ENCODE assay signal across 8 cellular contexts in genomic region chr7:133434246-133434865, GRCh38.
DNase-seq lines count a peak whose midpoint lies in the region; TF ChIP-seq lines count a peak whose summit lies in the region.

No MANE protein-coding gene starts in this region.

- no peak overlapping the region for H3K27ac ChIP-seq in CD4-positive, alpha-beta memory T cell (ENCODE audit: low read depth, low read length)
- H3K27ac ChIP-seq in tibial nerve, result no peak overlapping the region

- DNase-seq in CD4-positive, alpha-beta memory T cell, result peak in 3 of 5 donors; percentile 7 to 11 (median 11)
- DNase-seq in HEK293T (ENCODE audit: extremely low spot score) (peak; percentile 18), SK-N-DZ (ENCODE audit: low spot score) (peak; percentile 13), glomerular visceral epithelial cell (ENCODE audit: extremely low spot score) (peak; percentile 9), tibial nerve (ENCODE audit: low spot score in 2 of 2) (no peak), nephron progenitor cell (no peak), DMS153 (lab: John Stamatoyannopoulos, UW) (no peak)
- no peak for DNase-seq in activated CD8-positive, alpha-beta memory T cell treated with anti-CD3 and anti-CD28 coated beads for 24 hours

- peaks cover 0 to 21% (median 3%) of the 10 kb centered on the region in 4 donors for H3K4me1 Mint-ChIP-seq in CD4-positive, alpha-beta memory T cell
- H3K4me1 Mint-ChIP-seq in nephron progenitor cell, result peaks cover 5% of the 10 kb centered on the region

- CTCF ChIA-PET in CD4-positive, alpha-beta memory T cell (lab: Charles Lee; ENCODE audit: partially characterized antibody), result interaction anchor here (0.6 to 2.7 kb wide), 9 partner anchors 10 to 1583 kb away, joined by 3 to 17 read pairs (median 3); partner anchors contain the start of gene EXOC4
- CTCF ChIA-PET in HEK293T (lab: Yijun Ruan, JAX), result interaction anchor here (0.6 to 1.3 kb wide), 5 partner anchors 10 to 857 kb away, joined by 3 to 8 read pairs (median 3); no protein-coding TSS in a partner anchor

- H3K36me3 ChIP-seq in CD4-positive, alpha-beta memory T cell (ENCODE audit: insufficient read depth, low read length), result no peaks in the 10 kb centered on the region
- H3K36me3 ChIP-seq in tibial nerve, result no peaks in the 10 kb centered on the region

- no peaks in the 10 kb centered on the region for H3K27me3 ChIP-seq in CD4-positive, alpha-beta memory T cell (ENCODE audit: insufficient read depth, low read length)
- H3K27me3 ChIP-seq in tibial nerve, result no peaks in the 10 kb centered on the region

- H3K4me1 ChIP-seq in CD4-positive, alpha-beta memory T cell (ENCODE audit: insufficient read depth, low read length), result peaks cover 3% of the 10 kb centered on the region
- peaks cover 0 to 26% (median 10%) of the 10 kb centered on the region in 4 donors for H3K4me1 ChIP-seq in tibial nerve

- no peak for TF ChIP-seq EP300 in tibial nerve (IDR thresholded peaks at IDR 0.05)

- TF ChIP-seq CTCF in tibial nerve (IDR thresholded peaks at IDR 0.05) (peak in 4 of 5 experiments; percentile 17 to 42 (median 26)), nephron progenitor cell (IDR thresholded peaks at IDR 0.05) (no peak)

- no peak overlapping the region for H3K4me3 ChIP-seq in CD4-positive, alpha-beta memory T cell (ENCODE audit: low read length in 2 of 2)
- H3K4me3 ChIP-seq in tibial nerve, result no peak overlapping the region

- H3K9me3 Mint-ChIP-seq in CD4-positive, alpha-beta memory T cell, result no peaks in the 10 kb centered on the region
- H3K9me3 Mint-ChIP-seq in nephron progenitor cell, result peaks cover 9% of the 10 kb centered on the region

- H3K36me3 Mint-ChIP-seq in CD4-positive, alpha-beta memory T cell, result peaks cover 1 to 16% of the 10 kb centered on the region in 2 donors
- peaks cover 19% of the 10 kb centered on the region for H3K36me3 Mint-ChIP-seq in nephron progenitor cell (ENCODE audit: low read depth)

- intact Hi-C loops in CD4-positive, alpha-beta memory T cell (cut with micrococcal nuclease), result no loop called here

- no peak for TF ChIP-seq POLR2A in tibial nerve (IDR thresholded peaks at IDR 0.05)

- POLR2A ChIA-PET in CD4-positive, alpha-beta memory T cell (lab: Charles Lee; ENCODE audit: partially characterized antibody), result no interaction called here
- POLR2A ChIA-PET in HEK293T (lab: Yijun Ruan, JAX), result no interaction called here

- 31 to 46% methylated on average over 3 of the region's 3 CpGs for WGBS in tibial nerve, 2 donors

- H3K27ac Mint-ChIP-seq in CD4-positive, alpha-beta memory T cell, result peak overlapping the region in 1 of 7 donors; percentile 4
- no peak overlapping the region for H3K27ac Mint-ChIP-seq in nephron progenitor cell

- no peak overlapping the region for H3K4me3 Mint-ChIP-seq in CD4-positive, alpha-beta memory T cell
- H3K4me3 Mint-ChIP-seq in nephron progenitor cell, result no peak overlapping the region

- H3K27me3 Mint-ChIP-seq in CD4-positive, alpha-beta memory T cell, result no peaks in the 10 kb centered on the region
- H3K27me3 Mint-ChIP-seq in nephron progenitor cell (ENCODE audit: low read depth, poor library complexity), result no peaks in the 10 kb centered on the region

- no peaks in the 10 kb centered on the region for H3K9me3 ChIP-seq in CD4-positive, alpha-beta memory T cell (ENCODE audit: control insufficient read depth in 1 of 2, low read length in 2 of 2)
- peaks cover 0 to 4% (median 0%) of the 10 kb centered on the region in 4 donors for H3K9me3 ChIP-seq in tibial nerve

TF ChIP-seq in HEK293T, 16 proteins besides CTCF, POLR2A, EP300 and RAD21:
- TF ChIP-seq ARNT (IDR thresholded peaks at IDR 0.05), result no peak
- TF ChIP-seq HDGF (IDR thresholded peaks at IDR 0.05; ENCODE audit: borderline replicate concordance), result no peak
- no peak for TF ChIP-seq CTBP1 (IDR thresholded peaks at IDR 0.05; ENCODE audit: borderline replicate concordance)
- no peak for TF ChIP-seq NFRKB (IDR thresholded peaks at IDR 0.05)
- no peak for TF ChIP-seq SP1 (IDR thresholded peaks at IDR 0.05)
- TF ChIP-seq FOXA1 (IDR thresholded peaks at IDR 0.05), result no peak
- no peak for TF ChIP-seq L3MBTL2 (conservative IDR thresholded peaks at IDR 0.05)
- no peak for TF ChIP-seq PKNOX1 (IDR thresholded peaks at IDR 0.05)
- TF ChIP-seq TARDBP (IDR thresholded peaks at IDR 0.05), result no peak
- TF ChIP-seq BHLHE40 (IDR thresholded peaks at IDR 0.05; ENCODE audit: borderline replicate concordance), result no peak
- no peak for TF ChIP-seq LEF1 (IDR thresholded peaks at IDR 0.05; ENCODE audit: borderline replicate concordance)
- no peak for TF ChIP-seq ZNF384 (IDR thresholded peaks at IDR 0.05)
- no peak for TF ChIP-seq FOXK2 (IDR thresholded peaks at IDR 0.05)
- TF ChIP-seq ELF4 (IDR thresholded peaks at IDR 0.05), result no peak
- TF ChIP-seq SUZ12 (IDR thresholded peaks at IDR 0.05), result no peak
- TF ChIP-seq FOXM1 (IDR thresholded peaks at IDR 0.05; ENCODE audit: borderline replicate concordance), result no peak

Comparison
In these comparisons a context has a peak if more than half of its experiments do, and no peak if none do; other contexts are left out.
1. DNase-seq: peak in CD4-positive, alpha-beta memory T cell (3 of 5), HEK293T (single experiment), SK-N-DZ (single experiment) and glomerular visceral epithelial cell (single experiment); none in tibial nerve (0 of 2), activated CD8-positive, alpha-beta memory T cell treated with anti-CD3 and anti-CD28 coated beads for 24 hours (single experiment), nephron progenitor cell (single experiment) and DMS153 (single experiment).